1 cellular context compared by ENCODE assay signal in genomic region chr4:54090804-54091623, GRCh38.
A peak's percentile ranks its signal among the peaks of the same experiment; 100 is the strongest.
TF ChIP-seq lines count a peak whose summit lies in the region.

No MANE protein-coding gene starts in this region.

TF ChIP-seq in HepG2, 621 proteins besides CTCF, POLR2A, EP300 and RAD21 (continued from another document and continues in another):
- TF ChIP-seq, protein P1, sequence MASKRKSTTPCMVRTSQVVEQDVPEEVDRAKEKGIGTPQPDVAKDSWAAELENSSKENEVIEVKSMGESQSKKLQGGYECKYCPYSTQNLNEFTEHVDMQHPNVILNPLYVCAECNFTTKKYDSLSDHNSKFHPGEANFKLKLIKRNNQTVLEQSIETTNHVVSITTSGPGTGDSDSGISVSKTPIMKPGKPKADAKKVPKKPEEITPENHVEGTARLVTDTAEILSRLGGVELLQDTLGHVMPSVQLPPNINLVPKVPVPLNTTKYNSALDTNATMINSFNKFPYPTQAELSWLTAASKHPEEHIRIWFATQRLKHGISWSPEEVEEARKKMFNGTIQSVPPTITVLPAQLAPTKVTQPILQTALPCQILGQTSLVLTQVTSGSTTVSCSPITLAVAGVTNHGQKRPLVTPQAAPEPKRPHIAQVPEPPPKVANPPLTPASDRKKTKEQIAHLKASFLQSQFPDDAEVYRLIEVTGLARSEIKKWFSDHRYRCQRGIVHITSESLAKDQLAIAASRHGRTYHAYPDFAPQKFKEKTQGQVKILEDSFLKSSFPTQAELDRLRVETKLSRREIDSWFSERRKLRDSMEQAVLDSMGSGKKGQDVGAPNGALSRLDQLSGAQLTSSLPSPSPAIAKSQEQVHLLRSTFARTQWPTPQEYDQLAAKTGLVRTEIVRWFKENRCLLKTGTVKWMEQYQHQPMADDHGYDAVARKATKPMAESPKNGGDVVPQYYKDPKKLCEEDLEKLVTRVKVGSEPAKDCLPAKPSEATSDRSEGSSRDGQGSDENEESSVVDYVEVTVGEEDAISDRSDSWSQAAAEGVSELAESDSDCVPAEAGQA (IDR thresholded peaks at IDR 0.05; ENCODE audit: low read depth): no peak
- TF ChIP-seq, protein P1 (CRISPR knock-in tag; IDR thresholded peaks at IDR 0.05; ENCODE audit: borderline replicate concordance): no peak
- TF ChIP-seq TBP (CRISPR knock-in tag; IDR thresholded peaks at IDR 0.05): no peak
- TF ChIP-seq ZHX1 (CRISPR knock-in tag; IDR thresholded peaks at IDR 0.05; ENCODE audit: low read depth): no peak
- TF ChIP-seq ZBTB7B (CRISPR knock-in tag; IDR thresholded peaks at IDR 0.05): no peak
- TF ChIP-seq KDM2A (CRISPR knock-in tag; IDR thresholded peaks at IDR 0.05; ENCODE audit: borderline replicate concordance, low read depth): no peak
- TF ChIP-seq, protein P2, sequence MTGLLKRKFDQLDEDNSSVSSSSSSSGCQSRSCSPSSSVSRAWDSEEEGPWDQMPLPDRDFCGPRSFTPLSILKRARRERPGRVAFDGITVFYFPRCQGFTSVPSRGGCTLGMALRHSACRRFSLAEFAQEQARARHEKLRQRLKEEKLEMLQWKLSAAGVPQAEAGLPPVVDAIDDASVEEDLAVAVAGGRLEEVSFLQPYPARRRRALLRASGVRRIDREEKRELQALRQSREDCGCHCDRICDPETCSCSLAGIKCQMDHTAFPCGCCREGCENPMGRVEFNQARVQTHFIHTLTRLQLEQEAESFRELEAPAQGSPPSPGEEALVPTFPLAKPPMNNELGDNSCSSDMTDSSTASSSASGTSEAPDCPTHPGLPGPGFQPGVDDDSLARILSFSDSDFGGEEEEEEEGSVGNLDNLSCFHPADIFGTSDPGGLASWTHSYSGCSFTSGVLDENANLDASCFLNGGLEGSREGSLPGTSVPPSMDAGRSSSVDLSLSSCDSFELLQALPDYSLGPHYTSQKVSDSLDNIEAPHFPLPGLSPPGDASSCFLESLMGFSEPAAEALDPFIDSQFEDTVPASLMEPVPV (CRISPR knock-in tag; IDR thresholded peaks at IDR 0.05): 0 out of 2 replicates have a peak, but pooled peaks have one; percentile 28
- no peak for TF ChIP-seq ZSCAN22 (CRISPR knock-in tag; IDR thresholded peaks at IDR 0.05)
- TF ChIP-seq, protein P3, sequence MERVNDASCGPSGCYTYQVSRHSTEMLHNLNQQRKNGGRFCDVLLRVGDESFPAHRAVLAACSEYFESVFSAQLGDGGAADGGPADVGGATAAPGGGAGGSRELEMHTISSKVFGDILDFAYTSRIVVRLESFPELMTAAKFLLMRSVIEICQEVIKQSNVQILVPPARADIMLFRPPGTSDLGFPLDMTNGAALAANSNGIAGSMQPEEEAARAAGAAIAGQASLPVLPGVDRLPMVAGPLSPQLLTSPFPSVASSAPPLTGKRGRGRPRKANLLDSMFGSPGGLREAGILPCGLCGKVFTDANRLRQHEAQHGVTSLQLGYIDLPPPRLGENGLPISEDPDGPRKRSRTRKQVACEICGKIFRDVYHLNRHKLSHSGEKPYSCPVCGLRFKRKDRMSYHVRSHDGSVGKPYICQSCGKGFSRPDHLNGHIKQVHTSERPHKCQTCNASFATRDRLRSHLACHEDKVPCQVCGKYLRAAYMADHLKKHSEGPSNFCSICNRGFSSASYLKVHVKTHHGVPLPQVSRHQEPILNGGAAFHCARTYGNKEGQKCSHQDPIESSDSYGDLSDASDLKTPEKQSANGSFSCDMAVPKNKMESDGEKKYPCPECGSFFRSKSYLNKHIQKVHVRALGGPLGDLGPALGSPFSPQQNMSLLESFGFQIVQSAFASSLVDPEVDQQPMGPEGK (CRISPR knock-in tag; IDR thresholded peaks at IDR 0.05): peak; percentile 66
- no peak for TF ChIP-seq NRL (CRISPR knock-in tag; IDR thresholded peaks at IDR 0.05; ENCODE audit: borderline replicate concordance)
- TF ChIP-seq SMAD3 (CRISPR knock-in tag; IDR thresholded peaks at IDR 0.05): no peak
- TF ChIP-seq NCOA5 (CRISPR knock-in tag; IDR thresholded peaks at IDR 0.05): no peak
- TF ChIP-seq KAT7 (CRISPR knock-in tag; IDR thresholded peaks at IDR 0.05; ENCODE audit: borderline replicate concordance): no peak
- no peak for TF ChIP-seq MLX (CRISPR knock-in tag; IDR thresholded peaks at IDR 0.05)
- no peak for TF ChIP-seq BRF2 (CRISPR knock-in tag; IDR thresholded peaks at IDR 0.05)
- TF ChIP-seq, protein P4, sequence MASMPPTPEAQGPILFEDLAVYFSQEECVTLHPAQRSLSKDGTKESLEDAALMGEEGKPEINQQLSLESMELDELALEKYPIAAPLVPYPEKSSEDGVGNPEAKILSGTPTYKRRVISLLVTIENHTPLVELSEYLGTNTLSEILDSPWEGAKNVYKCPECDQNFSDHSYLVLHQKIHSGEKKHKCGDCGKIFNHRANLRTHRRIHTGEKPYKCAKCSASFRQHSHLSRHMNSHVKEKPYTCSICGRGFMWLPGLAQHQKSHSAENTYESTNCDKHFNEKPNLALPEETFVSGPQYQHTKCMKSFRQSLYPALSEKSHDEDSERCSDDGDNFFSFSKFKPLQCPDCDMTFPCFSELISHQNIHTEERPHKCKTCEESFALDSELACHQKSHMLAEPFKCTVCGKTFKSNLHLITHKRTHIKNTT (CRISPR knock-in tag; IDR thresholded peaks at IDR 0.05): no peak
- TF ChIP-seq, protein P5, sequence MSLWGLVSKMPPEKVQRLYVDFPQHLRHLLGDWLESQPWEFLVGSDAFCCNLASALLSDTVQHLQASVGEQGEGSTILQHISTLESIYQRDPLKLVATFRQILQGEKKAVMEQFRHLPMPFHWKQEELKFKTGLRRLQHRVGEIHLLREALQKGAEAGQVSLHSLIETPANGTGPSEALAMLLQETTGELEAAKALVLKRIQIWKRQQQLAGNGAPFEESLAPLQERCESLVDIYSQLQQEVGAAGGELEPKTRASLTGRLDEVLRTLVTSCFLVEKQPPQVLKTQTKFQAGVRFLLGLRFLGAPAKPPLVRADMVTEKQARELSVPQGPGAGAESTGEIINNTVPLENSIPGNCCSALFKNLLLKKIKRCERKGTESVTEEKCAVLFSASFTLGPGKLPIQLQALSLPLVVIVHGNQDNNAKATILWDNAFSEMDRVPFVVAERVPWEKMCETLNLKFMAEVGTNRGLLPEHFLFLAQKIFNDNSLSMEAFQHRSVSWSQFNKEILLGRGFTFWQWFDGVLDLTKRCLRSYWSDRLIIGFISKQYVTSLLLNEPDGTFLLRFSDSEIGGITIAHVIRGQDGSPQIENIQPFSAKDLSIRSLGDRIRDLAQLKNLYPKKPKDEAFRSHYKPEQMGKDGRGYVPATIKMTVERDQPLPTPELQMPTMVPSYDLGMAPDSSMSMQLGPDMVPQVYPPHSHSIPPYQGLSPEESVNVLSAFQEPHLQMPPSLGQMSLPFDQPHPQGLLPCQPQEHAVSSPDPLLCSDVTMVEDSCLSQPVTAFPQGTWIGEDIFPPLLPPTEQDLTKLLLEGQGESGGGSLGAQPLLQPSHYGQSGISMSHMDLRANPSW (CRISPR knock-in tag; IDR thresholded peaks at IDR 0.05; ENCODE audit: borderline replicate concordance): no peak
- peak; percentile 59; the same call in 1 of the 2 replicates for TF ChIP-seq ZNF607 (CRISPR knock-in tag; IDR thresholded peaks at IDR 0.05; ENCODE audit: borderline replicate concordance)
- TF ChIP-seq MYNN (CRISPR knock-in tag; IDR thresholded peaks at IDR 0.05; ENCODE audit: low read depth): no peak
- TF ChIP-seq MTA3 (CRISPR knock-in tag; IDR thresholded peaks at IDR 0.05): no peak
- TF ChIP-seq ZNF614 (CRISPR knock-in tag; IDR thresholded peaks at IDR 0.05; ENCODE audit: borderline replicate concordance): peak; percentile 21; the same call in 1 of the 2 replicates
- no peak for TF ChIP-seq ZNF230 (CRISPR knock-in tag; IDR thresholded peaks at IDR 0.05)
- TF ChIP-seq, protein P6, sequence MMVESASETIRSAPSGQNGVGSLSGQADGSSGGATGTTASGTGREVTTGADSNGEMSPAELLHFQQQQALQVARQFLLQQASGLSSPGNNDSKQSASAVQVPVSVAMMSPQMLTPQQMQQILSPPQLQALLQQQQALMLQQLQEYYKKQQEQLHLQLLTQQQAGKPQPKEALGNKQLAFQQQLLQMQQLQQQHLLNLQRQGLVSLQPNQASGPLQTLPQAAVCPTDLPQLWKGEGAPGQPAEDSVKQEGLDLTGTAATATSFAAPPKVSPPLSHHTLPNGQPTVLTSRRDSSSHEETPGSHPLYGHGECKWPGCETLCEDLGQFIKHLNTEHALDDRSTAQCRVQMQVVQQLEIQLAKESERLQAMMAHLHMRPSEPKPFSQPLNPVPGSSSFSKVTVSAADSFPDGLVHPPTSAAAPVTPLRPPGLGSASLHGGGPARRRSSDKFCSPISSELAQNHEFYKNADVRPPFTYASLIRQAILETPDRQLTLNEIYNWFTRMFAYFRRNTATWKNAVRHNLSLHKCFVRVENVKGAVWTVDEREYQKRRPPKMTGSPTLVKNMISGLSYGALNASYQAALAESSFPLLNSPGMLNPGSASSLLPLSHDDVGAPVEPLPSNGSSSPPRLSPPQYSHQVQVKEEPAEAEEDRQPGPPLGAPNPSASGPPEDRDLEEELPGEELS (CRISPR knock-in tag; IDR thresholded peaks at IDR 0.05): peak; percentile 49; the same call in 1 of the 2 replicates
- TF ChIP-seq ZNF777 (CRISPR knock-in tag; IDR thresholded peaks at IDR 0.05): no peak; the same call in 1 of the 2 replicates
- no peak for TF ChIP-seq TCF12 (IDR thresholded peaks at IDR 0.05)
- no peak for TF ChIP-seq TCF12 (CRISPR knock-in tag; IDR thresholded peaks at IDR 0.05)
- TF ChIP-seq TOE1 (CRISPR knock-in tag; IDR thresholded peaks at IDR 0.05): no peak
- TF ChIP-seq, protein P7, sequence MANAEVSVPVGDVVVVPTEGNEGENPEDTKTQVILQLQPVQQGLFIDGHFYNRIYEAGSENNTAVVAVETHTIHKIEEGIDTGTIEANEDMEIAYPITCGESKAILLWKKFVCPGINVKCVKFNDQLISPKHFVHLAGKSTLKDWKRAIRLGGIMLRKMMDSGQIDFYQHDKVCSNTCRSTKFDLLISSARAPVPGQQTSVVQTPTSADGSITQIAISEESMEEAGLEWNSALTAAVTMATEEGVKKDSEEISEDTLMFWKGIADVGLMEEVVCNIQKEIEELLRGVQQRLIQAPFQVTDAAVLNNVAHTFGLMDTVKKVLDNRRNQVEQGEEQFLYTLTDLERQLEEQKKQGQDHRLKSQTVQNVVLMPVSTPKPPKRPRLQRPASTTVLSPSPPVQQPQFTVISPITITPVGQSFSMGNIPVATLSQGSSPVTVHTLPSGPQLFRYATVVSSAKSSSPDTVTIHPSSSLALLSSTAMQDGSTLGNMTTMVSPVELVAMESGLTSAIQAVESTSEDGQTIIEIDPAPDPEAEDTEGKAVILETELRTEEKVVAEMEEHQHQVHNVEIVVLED (CRISPR knock-in tag; IDR thresholded peaks at IDR 0.05; ENCODE audit: borderline replicate concordance): 0 out of 2 replicates have a peak, but pooled peaks have one; percentile 5
- TF ChIP-seq, protein P8, sequence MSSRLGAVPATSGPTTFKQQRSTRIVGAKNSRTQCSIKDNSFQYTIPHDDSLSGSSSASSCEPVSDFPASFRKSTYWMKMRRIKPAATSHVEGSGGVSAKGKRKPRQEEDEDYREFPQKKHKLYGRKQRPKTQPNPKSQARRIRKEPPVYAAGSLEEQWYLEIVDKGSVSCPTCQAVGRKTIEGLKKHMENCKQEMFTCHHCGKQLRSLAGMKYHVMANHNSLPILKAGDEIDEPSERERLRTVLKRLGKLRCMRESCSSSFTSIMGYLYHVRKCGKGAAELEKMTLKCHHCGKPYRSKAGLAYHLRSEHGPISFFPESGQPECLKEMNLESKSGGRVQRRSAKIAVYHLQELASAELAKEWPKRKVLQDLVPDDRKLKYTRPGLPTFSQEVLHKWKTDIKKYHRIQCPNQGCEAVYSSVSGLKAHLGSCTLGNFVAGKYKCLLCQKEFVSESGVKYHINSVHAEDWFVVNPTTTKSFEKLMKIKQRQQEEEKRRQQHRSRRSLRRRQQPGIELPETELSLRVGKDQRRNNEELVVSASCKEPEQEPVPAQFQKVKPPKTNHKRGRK (CRISPR knock-in tag; IDR thresholded peaks at IDR 0.05): no peak
- TF ChIP-seq HMGA1 (CRISPR knock-in tag; conservative IDR thresholded peaks at IDR 0.05): no peak
- TF ChIP-seq JUNB (CRISPR knock-in tag; IDR thresholded peaks at IDR 0.05; ENCODE audit: borderline replicate concordance): no peak; the same call in 1 of the 2 replicates
